In genomic region chr19:19113040-19113541, GRCh38 we compare ENCODE assay signal across 11 cellular contexts. TPM values are rescaled to one million over a fixed set of nuclear protein-coding genes. Genes with fewer than 3 reads are reported as not detected.
DNase-seq lines count a peak whose midpoint lies in the region; ATAC-seq and TF ChIP-seq lines count a peak whose summit lies in the region.
"Had no signal": no experiment of that assay in that cellular context is flagged by ENCODE, and none has a peak within 500 bp of the region (broad histone marks: within the 10 kb centered on the region; RNA-seq: fewer than 3 reads in every experiment).

No MANE protein-coding gene starts in this region.

- no peak for DNase-seq in activated naive CD4-positive, alpha-beta T cell treated with anti-CD3 and anti-CD28 coated beads, Interleukin-2, amount 50 U/mL, for 72 hours (ENCODE audit: low spot score in 2 of 2)
- no peak for DNase-seq in activated naive CD4-positive, alpha-beta T cell treated with anti-CD3 and anti-CD28 coated beads for 36 hours
- no peak for DNase-seq in Panc1 (ENCODE audit: low read depth, low spot score)
- peak; percentile 62 for DNase-seq in fibroblast of mammary gland (ENCODE audit: low read depth)
- no peak for DNase-seq in vagina (ENCODE audit: extremely low spot score in 2 of 2)
- no peak for DNase-seq in ovary

- H3K4me3 Mint-ChIP-seq in activated naive CD4-positive, alpha-beta T cell treated with anti-CD3 and anti-CD28 coated beads for 36 hours, result no peak overlapping the region

- no peak for TF ChIP-seq EP300 in ovary (IDR thresholded peaks at IDR 0.05)

- intact Hi-C loops in activated naive CD4-positive, alpha-beta T cell treated with anti-CD3 and anti-CD28 coated beads for 36 hours (cut with micrococcal nuclease), result no loop called here
- intact Hi-C loops in Panc1 (cut with micrococcal nuclease; ENCODE audit: unreplicated experiment), result no loop called here
- intact Hi-C loops in vagina (cut with DNase I), result no loop called here
- intact Hi-C loops in ovary (cut with DNase I), result no loop called here

- H3K4me3 ChIP-seq in Panc1 (ENCODE audit: low read depth in 2 of 2, low read length in 2 of 2) (no peak overlapping the region), fibroblast of mammary gland (ENCODE audit: control insufficient read depth, low read depth, low read length) (no peak overlapping the region), vagina (no peak overlapping the region), ovary (no peak overlapping the region)
- H3K4me3 ChIP-seq: thoracic aorta had no signal

- no TSS peak for BruUV-seq in Panc1 (replicated peaks; lab: Mats Ljungman, UMichigan)

- in situ Hi-C loops in Panc1 (cut with HindIII; ENCODE audit: low pct_unique_long_range_greater_than_20kb, low sequenced_read_pairs), result no loop called here

- H3K9me3 ChIP-seq in Panc1 (ENCODE audit: control insufficient read depth, insufficient read depth, low read depth, low read length), result no peaks in the 10 kb centered on the region
- no peaks in the 10 kb centered on the region for H3K9me3 ChIP-seq in vagina
- no peaks in the 10 kb centered on the region for H3K9me3 ChIP-seq in ovary
- H3K9me3 ChIP-seq: thoracic aorta had no signal

- CTCF ChIA-PET in activated naive CD4-positive, alpha-beta T cell treated with anti-CD3 and anti-CD28 coated beads for 36 hours (lab: Charles Lee), result interaction anchor here (0.6 to 0.7 kb wide), 2 partner anchors 9 to 27 kb away, joined by 4 read pairs; no protein-coding TSS in a partner anchor
- CTCF ChIA-PET in Panc1 (lab: Charles Lee), result no interaction called here

- ATAC-seq in activated naive CD4-positive, alpha-beta T cell treated with anti-CD3 and anti-CD28 coated beads, Interleukin-2, amount 50 U/mL, for 72 hours, result peak; percentile 9 to 33
- peak; percentile 46 for ATAC-seq in Panc1
- ATAC-seq in HG02759 (IDR thresholded peaks at IDR 0.05; ENCODE audit: unreplicated experiment), result no peak
- no peak for ATAC-seq in GM19455 (IDR thresholded peaks at IDR 0.05; ENCODE audit: unreplicated experiment)

- POLR2A ChIA-PET in Panc1 (lab: Charles Lee), result no interaction called here

- H3K4me1 Mint-ChIP-seq in activated naive CD4-positive, alpha-beta T cell treated with anti-CD3 and anti-CD28 coated beads for 36 hours (ENCODE audit: low read depth), result no peaks in the 10 kb centered on the region

- no peak for TF ChIP-seq POLR2A in vagina (IDR thresholded peaks at IDR 0.05)
- TF ChIP-seq POLR2A in ovary (IDR thresholded peaks at IDR 0.05), result no peak

- TF ChIP-seq CTCF in Panc1 (IDR thresholded peaks at IDR 0.05), result no peak
- TF ChIP-seq CTCF in fibroblast of mammary gland (conservative IDR thresholded peaks at IDR 0.05; ENCODE audit: control insufficient read depth, insufficient read depth, low read depth, low read length), result no peak
- TF ChIP-seq CTCF in vagina (IDR thresholded peaks at IDR 0.05), result no peak
- TF ChIP-seq CTCF in ovary (IDR thresholded peaks at IDR 0.05), result no peak

- no peaks in the 10 kb centered on the region for H3K36me3 Mint-ChIP-seq in activated naive CD4-positive, alpha-beta T cell treated with anti-CD3 and anti-CD28 coated beads, Interleukin-2, amount 50 U/mL, for 72 hours
- no peaks in the 10 kb centered on the region for H3K36me3 Mint-ChIP-seq in activated naive CD4-positive, alpha-beta T cell treated with anti-CD3 and anti-CD28 coated beads for 36 hours (ENCODE audit: low read depth)

- no peaks in the 10 kb centered on the region for H3K36me3 ChIP-seq in Panc1 (ENCODE audit: control insufficient read depth, insufficient read depth, low read length)
- H3K36me3 ChIP-seq in vagina, result no peaks in the 10 kb centered on the region
- no peaks in the 10 kb centered on the region for H3K36me3 ChIP-seq in ovary
- H3K36me3 ChIP-seq: thoracic aorta had no signal

- H3K27ac Mint-ChIP-seq in activated naive CD4-positive, alpha-beta T cell treated with anti-CD3 and anti-CD28 coated beads, Interleukin-2, amount 50 U/mL, for 72 hours, result no peak overlapping the region
- H3K27ac Mint-ChIP-seq in activated naive CD4-positive, alpha-beta T cell treated with anti-CD3 and anti-CD28 coated beads for 36 hours, result no peak overlapping the region

- no peaks in the 10 kb centered on the region for H3K9me3 Mint-ChIP-seq in activated naive CD4-positive, alpha-beta T cell treated with anti-CD3 and anti-CD28 coated beads, Interleukin-2, amount 50 U/mL, for 72 hours
- no peaks in the 10 kb centered on the region for H3K9me3 Mint-ChIP-seq in activated naive CD4-positive, alpha-beta T cell treated with anti-CD3 and anti-CD28 coated beads for 36 hours

- H3K27me3 ChIP-seq in Panc1 (ENCODE audit: control insufficient read depth, insufficient read depth, low read length) (no peaks in the 10 kb centered on the region), vagina (no peaks in the 10 kb centered on the region), ovary (no peaks in the 10 kb centered on the region)

- H3K4me1 ChIP-seq in Panc1 (ENCODE audit: control insufficient read depth, insufficient read depth, low read length), result no peaks in the 10 kb centered on the region
- peaks cover 30% of the 10 kb centered on the region for H3K4me1 ChIP-seq in vagina
- H3K4me1 ChIP-seq in ovary (ENCODE audit: insufficient read depth), result peaks cover 14% of the 10 kb centered on the region

- WGBS in ovary, 3 donors, result 25 to 39% (median 30%) methylated on average over 4 of the region's 4 CpGs

- H3K27ac ChIP-seq in Panc1 (ENCODE audit: low read length), result no peak overlapping the region
- peak overlapping the region; percentile 70 for H3K27ac ChIP-seq in vagina
- H3K27ac ChIP-seq in ovary, result no peak overlapping the region
- H3K27ac ChIP-seq: C4-2B, epithelial cell of prostate, thoracic aorta had no signal

- H3K27me3 Mint-ChIP-seq in activated naive CD4-positive, alpha-beta T cell treated with anti-CD3 and anti-CD28 coated beads for 36 hours (ENCODE audit: low read depth), result no peaks in the 10 kb centered on the region

RNA-seq across cellular contexts. Expression of gene TMEM161A, which starts 25.2 kb away (rescaled TPM):
- 10 to 100 TPM; 22.9 to 28.2 TPM for total RNA-seq in activated naive CD4-positive, alpha-beta T cell treated with anti-CD3 and anti-CD28 coated beads, Interleukin-2, amount 50 U/mL, for 72 hours
- total RNA-seq in activated naive CD4-positive, alpha-beta T cell treated with anti-CD3 and anti-CD28 coated beads for 36 hours, result 10 to 100 TPM; 18.1 to 18.3 TPM
- total RNA-seq in Panc1 (2021; ENCODE audit: unreplicated experiment) (26.7 TPM), vagina (31.7 TPM), ovary (10 to 100 TPM; 15.9 to 33.9 (median 23.9) TPM)
- 40.2 TPM for polyA plus RNA-seq in Panc1 (2012; ENCODE audit: insufficient read length)
- 10 to 100 TPM in 1 of 2 donors, 1 to 10 TPM in 1; 3.2 to 28.1 TPM for polyA plus RNA-seq in ovary

RNA-seq across cellular contexts. Expression of gene SLC25A42, which starts 49.3 kb away (rescaled TPM):
- 10 to 100 TPM; 15.1 to 19.2 TPM for total RNA-seq in activated naive CD4-positive, alpha-beta T cell treated with anti-CD3 and anti-CD28 coated beads, Interleukin-2, amount 50 U/mL, for 72 hours
- 1 to 10 TPM; 6.7 to 8.5 TPM for total RNA-seq in activated naive CD4-positive, alpha-beta T cell treated with anti-CD3 and anti-CD28 coated beads for 36 hours
- total RNA-seq in Panc1 (2021; ENCODE audit: unreplicated experiment) (2.6 TPM), vagina (6.6 TPM), ovary (10 to 100 TPM in 6 of 7 donors, 1 to 10 TPM in 1; 9.5 to 34.3 (median 23.2) TPM)
- polyA plus RNA-seq in Panc1 (2012; ENCODE audit: insufficient read length), result 2.9 TPM
- polyA plus RNA-seq in ovary, result 10 to 100 TPM in 1 of 2 donors, 1 to 10 TPM in 1; 6.5 to 18.8 TPM

RNA-seq across cellular contexts. Expression of gene MEF2B, which starts 57.0 kb away (rescaled TPM):
- total RNA-seq in activated naive CD4-positive, alpha-beta T cell treated with anti-CD3 and anti-CD28 coated beads, Interleukin-2, amount 50 U/mL, for 72 hours, result 1 to 10 TPM; 2.4 to 3.4 TPM
- 1 to 10 TPM; 3.1 to 4.6 TPM for total RNA-seq in activated naive CD4-positive, alpha-beta T cell treated with anti-CD3 and anti-CD28 coated beads for 36 hours
- total RNA-seq in Panc1 (2021; ENCODE audit: unreplicated experiment), result 1.1 TPM
- 0.68 TPM for polyA plus RNA-seq in Panc1 (2012; ENCODE audit: insufficient read length)
- total RNA-seq in vagina, result not detected
- total RNA-seq in ovary, result 1 to 10 TPM in 4 of 7 donors, under 1 TPM in 2, not detected in 1; 0.46 to 3.6 (median 2.1) TPM
- 1 to 10 TPM in 1 of 2 donors, under 1 TPM in 1; 0.35 to 1.1 TPM for polyA plus RNA-seq in ovary

Comparison
In these comparisons a context has a peak if more than half of its experiments do, and no peak if none do; other contexts are left out.
1. ATAC-seq: peak in activated naive CD4-positive, alpha-beta T cell treated with anti-CD3 and anti-CD28 coated beads, Interleukin-2, amount 50 U/mL, for 72 hours (2 of 2) and Panc1 (single experiment); none in HG02759 (single experiment) and GM19455 (single experiment).